In the genomic region with DNA sequence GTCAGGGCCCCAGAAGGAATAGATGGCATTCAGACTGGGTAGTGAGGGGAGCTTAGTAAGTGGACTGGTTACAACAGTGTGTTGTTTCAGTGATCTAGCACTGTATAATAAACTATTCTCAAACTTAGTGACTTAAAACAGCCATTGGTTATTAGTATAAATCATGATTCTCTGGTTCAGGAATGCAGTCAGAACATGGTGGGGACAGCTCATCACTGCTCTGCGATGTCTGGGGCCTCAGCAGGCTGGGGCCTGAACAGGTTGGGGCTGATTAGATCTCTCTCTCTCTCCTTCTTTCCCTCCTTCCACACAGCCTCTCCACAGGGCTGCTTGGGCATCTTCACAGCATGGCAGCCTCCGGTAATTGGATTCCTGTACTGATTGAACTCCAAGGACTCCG, we compare ENCODE assay signal across 19 cellular contexts.
"Had no signal": no experiment of that assay in that cellular context is flagged by ENCODE, and none has a peak within 500 bp of the region (broad histone marks: within the 10 kb centered on the region; RNA-seq: fewer than 3 reads in every experiment).

No MANE protein-coding gene starts in this region.

- H3K9me3 ChIP-seq: esophagus squamous epithelium, left lung, psoas muscle, stomach, upper lobe of left lung had no signal

- H3K27ac ChIP-seq: esophagus squamous epithelium, left lung, neural progenitor cell, psoas muscle, skin epidermis, stomach, upper lobe of left lung had no signal

- DNase-seq: activated CD4-positive, alpha-beta T cell treated with anti-CD3 and anti-CD28 coated beads, Interleukin-2, amount 10 ng/mL, durations not matched to agents 24 days and 14 days; activated CD8-positive, alpha-beta T cell treated with anti-CD3 and anti-CD28 coated beads, Interleukin-2, amount 10 ng/mL, durations not matched to agents 7 days and 5 days; activated naive CD4-positive, alpha-beta T cell treated with Interleukin-2 at 50 U/mL for 16 hours; activated T-cell treated with anti-CD3 and anti-CD28 coated beads, Interleukin-2, amount 50 U/mL, for 24 hours; anterior cingulate cortex; cerebellar nuclear complex; effector CD8-positive, alpha-beta T cell; esophagus squamous epithelium; hippocampal formation; islet precursor cell; left lung; naive B cell; psoas muscle; right cardiac atrium; stimulated activated CD4-positive, alpha-beta T cell treated with anti-CD3 and anti-CD28 coated beads, Interleukin-4, amount 100 ng/mL, for 1 hour; stomach; upper lobe of left lung had no signal

- H3K36me3 ChIP-seq: left lung, neural progenitor cell, stomach, upper lobe of left lung had no signal

- H2AFZ ChIP-seq: neural progenitor cell had no signal

- H3K4me3 ChIP-seq: esophagus squamous epithelium, left lung, neural progenitor cell, psoas muscle, skin epidermis, stomach, upper lobe of left lung had no signal

- H3K27me3 ChIP-seq: esophagus squamous epithelium, left lung, neural progenitor cell, stomach, upper lobe of left lung had no signal

- H3K4me2 ChIP-seq: neural progenitor cell had no signal

- ATAC-seq: activated CD8-positive, alpha-beta T cell treated with anti-CD3 and anti-CD28 coated beads, Interleukin-2, amount 10 ng/mL, durations not matched to agents 7 days and 5 days; left lung; psoas muscle; right cardiac atrium had no signal

- H3K4me1 ChIP-seq: esophagus squamous epithelium, left lung, neural progenitor cell, psoas muscle, stomach, upper lobe of left lung had no signal
